In the genomic region with DNA sequence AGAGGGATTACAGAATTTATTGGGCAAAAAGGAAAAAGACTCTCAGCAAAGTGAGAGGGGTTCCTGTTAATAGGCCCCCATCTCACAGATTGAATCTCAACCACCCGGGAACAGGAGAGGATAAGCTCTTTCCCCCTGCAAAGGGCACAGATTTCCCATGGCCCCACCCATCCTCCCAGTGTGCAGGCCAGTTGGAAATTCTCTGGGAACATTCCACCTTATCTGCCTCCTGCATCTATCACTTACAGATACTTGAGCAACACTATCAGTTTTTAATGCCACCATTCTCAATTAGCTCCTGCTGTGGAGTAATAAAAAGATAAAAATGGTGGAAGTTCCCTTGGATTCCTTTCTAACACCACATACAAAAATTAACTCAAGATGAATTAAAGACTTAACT, we compare ENCODE assay signal across 33 cellular contexts.
"Had no signal": no experiment of that assay in that cellular context is flagged by ENCODE, and none has a peak within 500 bp of the region (broad histone marks: within the 10 kb centered on the region; RNA-seq: fewer than 3 reads in every experiment).

No MANE protein-coding gene starts in this region.

- H3K27ac Mint-ChIP-seq: activated B cell treated with CpG ODN at 0.5 μM for 24 hours; activated CD4-positive, alpha-beta memory T cell treated with anti-CD3 and anti-CD28 coated beads for 36 hours; activated CD4-positive, alpha-beta T cell treated with anti-CD3 and anti-CD28 coated beads, Interleukin-2, amount 10 ng/mL, durations not matched to agents 24 days and 14 days; activated CD8-positive, alpha-beta T cell treated with anti-CD3 and anti-CD28 coated beads for 36 hours; activated naive CD4-positive, alpha-beta T cell treated with anti-CD3 and anti-CD28 coated beads, Interleukin-2, amount 10 ng/mL, durations not matched to agents 7 days and 5 days; activated naive CD4-positive, alpha-beta T cell treated with anti-CD3 and anti-CD28 coated beads, Interleukin-2, amount 50 U/mL, for 24 hours; activated naive CD8-positive, alpha-beta T cell; activated naive CD8-positive, alpha-beta T cell treated with anti-CD3 and anti-CD28 coated beads, Interleukin-2, amount 10 ng/mL, durations not matched to agents 7 days and 5 days; activated naive CD8-positive, alpha-beta T cell treated with anti-CD3 and anti-CD28 coated beads, Interleukin-2, amount 50 U/mL, for 24 hours; activated T-cell treated with anti-CD3 and anti-CD28 coated beads, Interleukin-2, amount 50 U/mL, for 24 hours; activated T-helper 2 cell treated with anti-CD3 and anti-CD28 coated beads, Interferon-gamma antibody, Interleukin-2, Interleukin-4, amounts not matched to agents 10 μg/mL and 5 μg/mL and 100 μg/mL, durations not matched to agents 14 hours and 24 hours and 36 hours; brain; T-helper 1 cell treated with Interleukin-12 subunit alpha and Interleukin-12 subunit beta and Interleukin-4 antibody, amounts not matched to agents 30 μg/mL and 1 μg/mL, for 36 hours; T-helper 2 cell treated with Interferon-gamma antibody and Interleukin-4, amounts not matched to agents 5 μg/mL and 100 μg/mL, for 36 hours had no signal

- H3K4me3 ChIP-seq: ascending aorta, cardiac muscle cell had no signal

- H3K27me3 ChIP-seq: ascending aorta, cardiac muscle cell had no signal

- H3K27me3 Mint-ChIP-seq: activated B cell treated with CpG ODN at 0.5 μM for 24 hours; activated CD4-positive, alpha-beta memory T cell treated with anti-CD3 and anti-CD28 coated beads for 36 hours; activated CD4-positive, alpha-beta T cell treated with anti-CD3 and anti-CD28 coated beads, Interleukin-2, amount 10 ng/mL, durations not matched to agents 24 days and 14 days; activated CD8-positive, alpha-beta T cell treated with anti-CD3 and anti-CD28 coated beads for 36 hours; activated naive CD4-positive, alpha-beta T cell treated with anti-CD3 and anti-CD28 coated beads, Interleukin-2, amount 10 ng/mL, durations not matched to agents 7 days and 5 days; activated naive CD4-positive, alpha-beta T cell treated with anti-CD3 and anti-CD28 coated beads, Interleukin-2, amount 50 U/mL, for 24 hours; activated naive CD8-positive, alpha-beta T cell; activated naive CD8-positive, alpha-beta T cell treated with anti-CD3 and anti-CD28 coated beads, Interleukin-2, amount 10 ng/mL, durations not matched to agents 7 days and 5 days; activated naive CD8-positive, alpha-beta T cell treated with anti-CD3 and anti-CD28 coated beads, Interleukin-2, amount 50 U/mL, for 24 hours; activated T-cell treated with anti-CD3 and anti-CD28 coated beads, Interleukin-2, amount 50 U/mL, for 24 hours; brain had no signal

- H3K9me3 ChIP-seq: ascending aorta had no signal

- H3K36me3 ChIP-seq: ascending aorta, cardiac muscle cell had no signal

- H3K4me1 Mint-ChIP-seq: activated B cell treated with CpG ODN at 0.5 μM for 24 hours; activated CD4-positive, alpha-beta T cell treated with anti-CD3 and anti-CD28 coated beads, Interleukin-2, amount 10 ng/mL, durations not matched to agents 24 days and 14 days; activated naive CD4-positive, alpha-beta T cell treated with anti-CD3 and anti-CD28 coated beads, Interleukin-2, amount 10 ng/mL, durations not matched to agents 7 days and 5 days; activated naive CD4-positive, alpha-beta T cell treated with anti-CD3 and anti-CD28 coated beads, Interleukin-2, amount 50 U/mL, for 24 hours; activated naive CD8-positive, alpha-beta T cell treated with anti-CD3 and anti-CD28 coated beads, Interleukin-2, amount 10 ng/mL, durations not matched to agents 7 days and 5 days; activated naive CD8-positive, alpha-beta T cell treated with anti-CD3 and anti-CD28 coated beads, Interleukin-2, amount 50 U/mL, for 24 hours; brain had no signal

- ATAC-seq: activated CD8-positive, alpha-beta T cell treated with anti-CD3 and anti-CD28 coated beads for 36 hours; activated naive CD8-positive, alpha-beta T cell treated with anti-CD3 and anti-CD28 coated beads, Interleukin-2, amount 50 U/mL, for 24 hours had no signal

- H3K36me3 Mint-ChIP-seq: activated CD4-positive, alpha-beta memory T cell treated with anti-CD3 and anti-CD28 coated beads for 36 hours; activated naive CD4-positive, alpha-beta T cell treated with anti-CD3 and anti-CD28 coated beads, Interleukin-2, amount 10 ng/mL, durations not matched to agents 7 days and 5 days; activated naive CD4-positive, alpha-beta T cell treated with anti-CD3 and anti-CD28 coated beads, Interleukin-2, amount 50 U/mL, for 24 hours; activated naive CD8-positive, alpha-beta T cell; activated naive CD8-positive, alpha-beta T cell treated with anti-CD3 and anti-CD28 coated beads, Interleukin-2, amount 10 ng/mL, durations not matched to agents 7 days and 5 days; brain had no signal

- H3K27ac ChIP-seq: ascending aorta, cardiac muscle cell, VCaP had no signal

- DNase-seq: activated B cell treated with CpG ODN at 0.5 μM for 24 hours; activated CD4-positive, alpha-beta memory T cell treated with anti-CD3 and anti-CD28 coated beads for 36 hours; activated CD4-positive, alpha-beta T cell treated with anti-CD3 and anti-CD28 coated beads for 4 hours; activated CD4-positive, alpha-beta T cell treated with anti-CD3 and anti-CD28 coated beads, Interleukin-2, amount 10 ng/mL, durations not matched to agents 24 days and 14 days; activated CD4-positive, alpha-beta T cell treated with anti-CD3 and anti-CD28 coated beads, Interleukin-2, amount 50 U/mL, for 1 hour; activated CD4-positive, alpha-beta T cell treated with anti-CD3 and anti-CD28 coated beads, Interleukin-2, amount 50 U/mL, for 4 hours; activated CD4-positive, CD25-positive, alpha-beta regulatory T cell treated with anti-CD3 and anti-CD28 coated beads, Interleukin-2, amount 50 U/mL, for 72 hours; activated CD8-positive, alpha-beta memory T cell treated with anti-CD3 and anti-CD28 coated beads, Interleukin-2, amount 50 U/mL, for 4 hours; activated CD8-positive, alpha-beta T cell treated with anti-CD3 and anti-CD28 coated beads for 36 hours; activated effector memory CD4-positive, alpha-beta T cell treated with Interleukin-2 at 50 U/mL for 16 hours; activated gamma-delta T cell; activated naive CD4-positive, alpha-beta T cell treated with anti-CD3 and anti-CD28 coated beads, Interleukin-2, amount 10 ng/mL, durations not matched to agents 7 days and 5 days; activated naive CD4-positive, alpha-beta T cell treated with Interleukin-2 at 50 U/mL for 16 hours; activated naive CD8-positive, alpha-beta T cell treated with anti-CD3 and anti-CD28 coated beads, Interleukin-2, amount 10 ng/mL, durations not matched to agents 7 days and 5 days; activated naive CD8-positive, alpha-beta T cell treated with anti-CD3 and anti-CD28 coated beads, Interleukin-2, amount 50 U/mL, for 24 hours; activated T-cell treated with anti-CD3 and anti-CD28 coated beads, Interleukin-2, amount 50 U/mL, for 24 hours; activated T-cell treated with anti-CD3 and anti-CD28 coated beads, Interleukin-2, amount 50 U/mL, for 48 hours; amygdala; anterior cingulate cortex; caudate nucleus; SW 1271; T-helper 1 cell; T-helper 2 cell; T-helper 9 cell had no signal

- H3K4me3 Mint-ChIP-seq: activated B cell treated with CpG ODN at 0.5 μM for 24 hours; activated CD4-positive, alpha-beta memory T cell treated with anti-CD3 and anti-CD28 coated beads for 36 hours; activated CD4-positive, alpha-beta T cell treated with anti-CD3 and anti-CD28 coated beads, Interleukin-2, amount 10 ng/mL, durations not matched to agents 24 days and 14 days; activated CD8-positive, alpha-beta T cell treated with anti-CD3 and anti-CD28 coated beads for 36 hours; activated naive CD4-positive, alpha-beta T cell treated with anti-CD3 and anti-CD28 coated beads, Interleukin-2, amount 10 ng/mL, durations not matched to agents 7 days and 5 days; activated naive CD4-positive, alpha-beta T cell treated with anti-CD3 and anti-CD28 coated beads, Interleukin-2, amount 50 U/mL, for 24 hours; activated naive CD8-positive, alpha-beta T cell; activated naive CD8-positive, alpha-beta T cell treated with anti-CD3 and anti-CD28 coated beads, Interleukin-2, amount 10 ng/mL, durations not matched to agents 7 days and 5 days; activated naive CD8-positive, alpha-beta T cell treated with anti-CD3 and anti-CD28 coated beads, Interleukin-2, amount 50 U/mL, for 24 hours; activated T-cell treated with anti-CD3 and anti-CD28 coated beads, Interleukin-2, amount 50 U/mL, for 24 hours; brain; T-helper 1 cell treated with Interleukin-12 subunit alpha and Interleukin-12 subunit beta and Interleukin-4 antibody, amounts not matched to agents 30 μg/mL and 1 μg/mL, for 36 hours; T-helper 2 cell treated with Interferon-gamma antibody and Interleukin-4, amounts not matched to agents 5 μg/mL and 100 μg/mL, for 36 hours had no signal

- H3K4me1 ChIP-seq: ascending aorta had no signal

- H3K9me3 Mint-ChIP-seq: brain had no signal
